In the genomic region with DNA sequence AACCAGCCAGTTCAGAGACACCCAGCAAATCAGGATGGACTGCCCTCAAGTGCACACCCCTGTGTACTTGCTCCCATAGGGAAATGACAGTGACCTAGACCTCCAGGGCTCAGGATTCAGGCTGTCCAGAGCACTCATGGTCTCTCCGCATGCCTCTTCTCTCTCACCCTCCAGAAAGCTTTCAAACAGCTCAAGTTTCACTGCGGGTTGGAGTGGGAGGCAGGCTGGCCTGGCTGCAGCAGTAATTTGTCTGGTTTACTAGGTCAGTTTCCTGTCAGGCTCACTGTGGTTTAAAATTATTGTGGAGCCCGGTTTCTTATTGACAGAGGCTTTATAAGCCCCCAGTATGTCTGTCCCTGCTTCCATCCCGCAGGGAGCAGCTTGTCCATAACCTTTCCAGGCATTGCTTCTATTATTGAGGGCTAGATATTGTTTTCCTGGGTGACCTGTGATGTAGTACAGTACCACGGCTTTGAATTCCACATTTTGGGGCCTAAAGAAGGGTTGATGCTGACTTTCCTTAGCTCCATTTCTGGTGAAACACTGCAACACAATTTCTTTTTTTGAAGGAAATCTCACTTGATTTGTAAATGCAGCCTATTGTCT, we compare ENCODE assay signal across 13 cellular contexts.
A peak's percentile ranks its signal among the peaks of the same experiment; 100 is the strongest.
DNase-seq lines count a peak whose midpoint lies in the region; ATAC-seq and TF ChIP-seq lines count a peak whose summit lies in the region.
"Had no signal": no experiment of that assay in that cellular context is flagged by ENCODE, and none has a peak within 500 bp of the region (broad histone marks: within the 10 kb centered on the region; RNA-seq: fewer than 3 reads in every experiment).

No MANE protein-coding gene starts in this region.

- WGBS in esophagus muscularis mucosa, result 34% methylated on average over 5 of the region's 5 CpGs
- WGBS in psoas muscle, 3 donors, result 22 to 23% (median 22%) methylated on average over 5 of the region's 5 CpGs

- peak; percentile 48 for DNase-seq in DMS 273 (lab: John Stamatoyannopoulos, UW; ENCODE audit: unreplicated experiment)
- no peak for DNase-seq in DMS 273 treated with DMSO at 0.1 percent for 48 hours (lab: John Stamatoyannopoulos, UW)
- peak; percentile 22 for DNase-seq in NCI-H2029 treated with DMSO at 0.1 percent for 48 hours (lab: John Stamatoyannopoulos, UW)
- DNase-seq in esophagus muscularis mucosa (ENCODE audit: extremely low spot score), result peak; percentile 66
- no peak for DNase-seq in psoas muscle
- no peak for DNase-seq in amygdala (lab: John Stamatoyannopoulos, UW)
- DNase-seq in pons (ENCODE audit: low spot score), result no peak
- DNase-seq: activated CD4-positive, alpha-beta memory T cell treated with anti-CD3 and anti-CD28 coated beads for 36 hours; SIG-M5; stimulated activated CD4-positive, alpha-beta T cell treated with anti-CD3 and anti-CD28 coated beads, Interleukin-4, amount 100 ng/mL, for 4 hours had no signal

- H3K36me3 ChIP-seq in esophagus muscularis mucosa, result no peaks in the 10 kb centered on the region
- no peaks in the 10 kb centered on the region for H3K36me3 ChIP-seq in psoas muscle (ENCODE audit: insufficient read depth in 1 of 2, low read depth in 1 of 2)
- H3K36me3 ChIP-seq: adrenal gland had no signal

- intact Hi-C loops in esophagus muscularis mucosa (cut with DNase I) (no loop called here), psoas muscle (cut with DNase I) (no loop called here)

- no peak for TF ChIP-seq CTCF in esophagus muscularis mucosa (IDR thresholded peaks at IDR 0.05)
- TF ChIP-seq CTCF in psoas muscle (IDR thresholded peaks at IDR 0.05), result no peak

- ATAC-seq in psoas muscle (peak in 3 of 4 donors; percentile 33 to 69 (median 48)), HG03378 (IDR thresholded peaks at IDR 0.05; ENCODE audit: unreplicated experiment) (no peak)

- H3K27ac ChIP-seq in esophagus muscularis mucosa (replicated peaks in 1 of 4), result peak overlapping the region; percentile 8 to 56 (median 54)
- H3K27ac ChIP-seq in psoas muscle, result no peak overlapping the region
- H3K27ac ChIP-seq: 22Rv1, adrenal gland had no signal

- H3K4me3 ChIP-seq in esophagus muscularis mucosa (no peak overlapping the region), psoas muscle (no peak overlapping the region)
- H3K4me3 ChIP-seq: adrenal gland had no signal

- TF ChIP-seq POLR2A in esophagus muscularis mucosa (IDR thresholded peaks at IDR 0.05; ENCODE audit: low read depth), result no peak

- H3K4me1 ChIP-seq in esophagus muscularis mucosa, result peaks cover 0 to 22% (median 12%) of the 10 kb centered on the region in 4 donors
- peaks cover 11% of the 10 kb centered on the region for H3K4me1 ChIP-seq in psoas muscle
- H3K4me1 ChIP-seq: adrenal gland had no signal

- TF ChIP-seq EP300 in esophagus muscularis mucosa (IDR thresholded peaks at IDR 0.05), result no peak

- H3K9me3 ChIP-seq in esophagus muscularis mucosa (no peaks in the 10 kb centered on the region), psoas muscle (no peaks in the 10 kb centered on the region)
- H3K9me3 ChIP-seq: adrenal gland had no signal

- H3K27me3 ChIP-seq in esophagus muscularis mucosa (no peaks in the 10 kb centered on the region), psoas muscle (ENCODE audit: insufficient read depth in 3 of 3, low read length in 2 of 3) (no peaks in the 10 kb centered on the region)
- H3K27me3 ChIP-seq: adrenal gland had no signal

Comparison
In these comparisons a context has a peak if more than half of its experiments do, and no peak if none do; other contexts are left out.
1. DNase-seq: peak in DMS 273 (single experiment), NCI-H2029 treated with DMSO at 0.1 percent for 48 hours (single experiment) and esophagus muscularis mucosa (single experiment); none in DMS 273 treated with DMSO at 0.1 percent for 48 hours (single experiment), psoas muscle (0 of 2), amygdala (0 of 56) and pons (single experiment).